Comparison of ENCODE assay signal across 29 cellular contexts in genomic region chr7:100576384-100576993, GRCh38. TPM values are rescaled to one million over a fixed set of nuclear protein-coding genes. Genes with fewer than 3 reads are reported as not detected.
"Had no signal": no experiment of that assay in that cellular context is flagged by ENCODE, and none has a peak within 500 bp of the region (broad histone marks: within the 10 kb centered on the region; RNA-seq: fewer than 3 reads in every experiment).

No MANE protein-coding gene starts in this region.

- FAIRE-seq: astrocyte, keratinocyte, small intestine had no signal

- DNase-seq: activated CD4-positive, alpha-beta memory T cell treated with anti-CD3 and anti-CD28 coated beads, Interleukin-2, amount 10 ng/mL, durations not matched to agents 7 days and 5 days; activated CD4-positive, alpha-beta T cell treated with anti-CD3 and anti-CD28 coated beads for 1 hour; activated CD4-positive, alpha-beta T cell treated with anti-CD3 and anti-CD28 coated beads, Interleukin-2, amount 10 ng/mL, durations not matched to agents 7 days and 5 days; activated CD8-positive, alpha-beta memory T cell treated with anti-CD3 and anti-CD28 coated beads, Interleukin-2, amount 10 ng/mL, durations not matched to agents 7 days and 5 days; activated naive CD4-positive, alpha-beta T cell; activated T-cell treated with anti-CD3 and anti-CD28 coated beads, Interleukin-2, amount 50 U/mL, for 72 hours; amniotic stem cell; brain microvascular endothelial cell; cortex of kidney; effector memory CD8-positive, alpha-beta T cell; foreskin fibroblast; head of caudate nucleus; hippocampal formation; left colon; mammary epithelial cell; small intestine; stimulated activated naive CD8-positive, alpha-beta T cell treated with anti-CD3 and anti-CD28 coated beads, Interleukin-15, Interleukin-2, amounts not matched to agents 100 U/mL and 50 U/mL, for 24 hours; T-helper 2 cell; testis; transverse colon had no signal

- H3K9me3 ChIP-seq: ovary, testis, transverse colon had no signal

- H3K9me3 Mint-ChIP-seq: activated CD4-positive, alpha-beta memory T cell treated with anti-CD3 and anti-CD28 coated beads, Interleukin-2, amount 10 ng/mL, durations not matched to agents 7 days and 5 days; activated CD4-positive, alpha-beta T cell treated with anti-CD3 and anti-CD28 coated beads, Interleukin-2, amount 10 ng/mL, durations not matched to agents 7 days and 5 days; activated T-cell treated with anti-CD3 and anti-CD28 coated beads, Interleukin-2, amount 50 U/mL, for 72 hours; effector memory CD8-positive, alpha-beta T cell; neural crest cell had no signal

- H3K27me3 ChIP-seq: brain microvascular endothelial cell, ovary, testis had no signal

- H3K27ac Mint-ChIP-seq: activated CD4-positive, alpha-beta memory T cell treated with anti-CD3 and anti-CD28 coated beads, Interleukin-2, amount 10 ng/mL, durations not matched to agents 7 days and 5 days; activated CD4-positive, alpha-beta T cell treated with anti-CD3 and anti-CD28 coated beads, Interleukin-2, amount 10 ng/mL, durations not matched to agents 7 days and 5 days; activated CD8-positive, alpha-beta memory T cell treated with anti-CD3 and anti-CD28 coated beads, Interleukin-2, amount 10 ng/mL, durations not matched to agents 7 days and 5 days; activated T-cell treated with anti-CD3 and anti-CD28 coated beads, Interleukin-2, amount 50 U/mL, for 72 hours; progenitor cell of endocrine pancreas had no signal

- H3K4me1 ChIP-seq: testis, transverse colon had no signal

- H3K36me3 ChIP-seq: ovary had no signal

- H3K4me3 Mint-ChIP-seq: activated CD4-positive, alpha-beta memory T cell treated with anti-CD3 and anti-CD28 coated beads, Interleukin-2, amount 10 ng/mL, durations not matched to agents 7 days and 5 days; activated CD4-positive, alpha-beta T cell treated with anti-CD3 and anti-CD28 coated beads, Interleukin-2, amount 10 ng/mL, durations not matched to agents 7 days and 5 days; activated CD8-positive, alpha-beta memory T cell treated with anti-CD3 and anti-CD28 coated beads, Interleukin-2, amount 10 ng/mL, durations not matched to agents 7 days and 5 days; activated T-cell treated with anti-CD3 and anti-CD28 coated beads, Interleukin-2, amount 50 U/mL, for 72 hours; neural crest cell had no signal

- H3K27ac ChIP-seq: brain microvascular endothelial cell, ovary, transverse colon had no signal

- H3K4me3 ChIP-seq: ovary, testis, transverse colon had no signal

- H3K27me3 Mint-ChIP-seq: activated CD4-positive, alpha-beta memory T cell treated with anti-CD3 and anti-CD28 coated beads, Interleukin-2, amount 10 ng/mL, durations not matched to agents 7 days and 5 days; activated CD4-positive, alpha-beta T cell treated with anti-CD3 and anti-CD28 coated beads, Interleukin-2, amount 10 ng/mL, durations not matched to agents 7 days and 5 days; activated CD8-positive, alpha-beta memory T cell treated with anti-CD3 and anti-CD28 coated beads, Interleukin-2, amount 10 ng/mL, durations not matched to agents 7 days and 5 days; effector memory CD8-positive, alpha-beta T cell; progenitor cell of endocrine pancreas had no signal

- ATAC-seq: activated CD8-positive, alpha-beta memory T cell treated with anti-CD3 and anti-CD28 coated beads, Interleukin-2, amount 10 ng/mL, durations not matched to agents 7 days and 5 days; activated T-cell treated with anti-CD3 and anti-CD28 coated beads, Interleukin-2, amount 50 U/mL, for 72 hours; effector memory CD8-positive, alpha-beta T cell; esophagus mucosa; left colon; sciatic nerve; stimulated activated naive CD8-positive, alpha-beta T cell treated with anti-CD3 and anti-CD28 coated beads, Interleukin-15, Interleukin-2, amounts not matched to agents 100 U/mL and 50 U/mL, for 24 hours had no signal

RNA-seq across cellular contexts. Expression of gene SAP25, which starts 2.8 kb away (rescaled TPM):
- total RNA-seq: cardiac septum, renal cortical epithelial cell had no signal
